Comparison of ENCODE assay signal across 8 cellular contexts in the genomic region with DNA sequence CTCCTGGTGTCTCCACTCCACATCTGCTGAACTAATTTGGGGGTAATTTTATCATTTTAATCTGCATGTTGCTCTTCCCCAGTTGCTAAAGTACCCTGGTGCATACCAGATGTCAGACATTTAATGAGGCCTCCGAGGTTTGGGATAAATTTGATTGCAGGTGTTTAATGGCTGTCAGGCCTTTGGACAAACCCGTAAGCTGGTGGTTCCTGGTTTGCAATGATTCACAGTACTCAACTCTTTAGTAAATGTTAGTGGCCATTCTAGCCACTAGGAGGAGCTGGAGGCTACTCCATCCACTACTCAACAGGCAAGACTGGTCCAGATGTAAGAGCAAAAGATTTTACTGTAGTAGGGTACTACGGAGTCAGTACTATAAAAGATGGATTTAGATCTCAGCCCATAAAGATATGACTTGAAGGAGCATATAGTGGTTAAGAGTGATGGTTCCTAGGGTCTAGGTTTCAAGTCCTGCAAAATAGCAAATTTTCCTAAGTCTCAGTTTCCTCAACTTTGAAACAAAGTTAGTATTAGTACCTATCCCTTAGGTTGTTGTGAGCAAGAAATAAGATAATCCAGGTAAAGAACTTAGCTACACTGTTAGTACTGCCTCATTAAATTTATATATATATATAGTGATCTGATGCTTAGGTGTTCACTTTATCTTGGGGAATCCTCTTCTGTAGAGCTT.
DNase-seq lines count a peak whose midpoint lies in the region; ATAC-seq and TF ChIP-seq lines count a peak whose summit lies in the region.

No MANE protein-coding gene starts in this region.

- no peaks in the 10 kb centered on the region for H3K4me1 ChIP-seq in mucosa of descending colon (ENCODE audit: low read depth)

- TF ChIP-seq CTCF in mucosa of descending colon (IDR thresholded peaks at IDR 0.05): peak; percentile 49

- intact Hi-C loops in mucosa of descending colon (cut with DNase I, micrococcal nuclease): loop anchor here in 1 of 2 donors (10.0 kb wide), 1 partner anchor 380 kb away; no protein-coding TSS in a partner anchor

- no peak overlapping the region for H3K27ac Mint-ChIP-seq in effector memory CD8-positive, alpha-beta T cell

- no peaks in the 10 kb centered on the region for H3K36me3 Mint-ChIP-seq in effector memory CD8-positive, alpha-beta T cell (ENCODE audit: insufficient read depth)

- peaks cover 10 to 22% of the 10 kb centered on the region in 2 donors for H3K4me1 Mint-ChIP-seq in effector memory CD8-positive, alpha-beta T cell (ENCODE audit: low read depth in 2 of 2)

- peaks cover 0 to 8% of the 10 kb centered on the region in 2 donors for H3K27me3 Mint-ChIP-seq in effector memory CD8-positive, alpha-beta T cell

- H3K27ac ChIP-seq in substantia nigra (ENCODE audit: low read depth, low read length, poor library complexity, severe bottlenecking): no peak overlapping the region

- no peak overlapping the region for H3K4me3 Mint-ChIP-seq in effector memory CD8-positive, alpha-beta T cell

- H3K4me3 ChIP-seq in mucosa of descending colon: no peak overlapping the region

- H3K9me3 Mint-ChIP-seq in effector memory CD8-positive, alpha-beta T cell: no peaks in the 10 kb centered on the region

- no peaks in the 10 kb centered on the region for H3K36me3 ChIP-seq in mucosa of descending colon (ENCODE audit: low read depth)

- DNase-seq in CMK (ENCODE audit: low read depth): peak; percentile 24
- DNase-seq in NCI-H345 (lab: John Stamatoyannopoulos, UW): peak; percentile 37
- peak; percentile 40 to 59 for DNase-seq in activated CD4-positive, alpha-beta T cell treated with anti-CD3 and anti-CD28 coated beads for 4 hours
- peak; percentile 44 to 57 (median 48) for DNase-seq in effector memory CD8-positive, alpha-beta T cell
- peak in 1 of 3 donors; percentile 81 for DNase-seq in mucosa of descending colon
- peak in 27 of 49 donors; percentile 0 to 51 (median 5) for DNase-seq in substantia nigra (lab: John Stamatoyannopoulos, UW)

- ATAC-seq in GM19025 (IDR thresholded peaks at IDR 0.05; ENCODE audit: low read depth, unreplicated experiment) (peak; percentile 97), HG03103 (IDR thresholded peaks at IDR 0.05; ENCODE audit: low read depth, unreplicated experiment) (peak; percentile 98), mucosa of descending colon (peak; percentile 93)
- peak; percentile 95 for ATAC-seq in effector memory CD8-positive, alpha-beta T cell (replicated peaks)

- H3K9me3 ChIP-seq in mucosa of descending colon: no peaks in the 10 kb centered on the region
